8 cellular contexts compared by ENCODE assay signal in genomic region chr11:18698341-18699268, GRCh38. TPM values are rescaled to one million over a fixed set of nuclear protein-coding genes. Genes with fewer than 3 reads are reported as not detected.
DNase-seq lines count a peak whose midpoint lies in the region; ATAC-seq, FAIRE-seq and TF ChIP-seq lines count a peak whose summit lies in the region.

Gene TMEM86A (plus strand): TSS chr11:18698779. CDS start chr11:18698887, 108 bp downstream.

- ATAC-seq in HG02798 (IDR thresholded peaks at IDR 0.05; ENCODE audit: poor library complexity, unreplicated experiment) (peak; percentile 95), left ventricle myocardium superior (peak; percentile 93), upper lobe of right lung (peak; percentile 96)

- TF ChIP-seq POLR2A in GM12892 (IDR thresholded peaks at IDR 0.05; ENCODE audit: low read depth, low read length) (no peak), prostate gland (IDR thresholded peaks at IDR 0.05) (peak; percentile 68)

- peak within 1 kb of the TSS; percentile 77 for H3K4me3 Mint-ChIP-seq in T-helper 2 cell treated with Interferon-gamma antibody and Interleukin-4, amounts not matched to agents 5 μg/mL and 100 μg/mL, for 36 hours

- no peaks in the 10 kb centered on the region for H3K9me3 Mint-ChIP-seq in T-helper 2 cell treated with Interferon-gamma antibody and Interleukin-4, amounts not matched to agents 5 μg/mL and 100 μg/mL, for 36 hours

- H3K9me3 ChIP-seq in prostate gland (no peaks in the 10 kb centered on the region), upper lobe of right lung (no peaks in the 10 kb centered on the region)

- H3K36me3 Mint-ChIP-seq in T-helper 2 cell treated with Interferon-gamma antibody and Interleukin-4, amounts not matched to agents 5 μg/mL and 100 μg/mL, for 36 hours (ENCODE audit: low read depth) = no peaks in the 10 kb centered on the region

- intact Hi-C loops in left ventricle myocardium superior (cut with micrococcal nuclease) = no loop called here
- intact Hi-C loops in prostate gland (cut with DNase I) = loop anchor here (5.0 kb wide), 1 partner anchor 66 kb away; the partner anchor contains the start of gene SPTY2D1
- intact Hi-C loops in upper lobe of right lung (cut with DNase I) = no loop called here

- H3K4me1 Mint-ChIP-seq in T-helper 2 cell treated with Interferon-gamma antibody and Interleukin-4, amounts not matched to agents 5 μg/mL and 100 μg/mL, for 36 hours (ENCODE audit: low read depth) = peaks cover 11% of the 10 kb centered on the region

- peak within 1 kb of the TSS; percentile 17 for H3K27ac Mint-ChIP-seq in T-helper 2 cell treated with Interferon-gamma antibody and Interleukin-4, amounts not matched to agents 5 μg/mL and 100 μg/mL, for 36 hours

- TF ChIP-seq CTCF in prostate gland (IDR thresholded peaks at IDR 0.05) = no peak
- TF ChIP-seq CTCF in upper lobe of right lung (IDR thresholded peaks at IDR 0.05) = no peak

- no peaks in the 10 kb centered on the region for H3K36me3 ChIP-seq in prostate gland
- peaks cover 4% of the 10 kb centered on the region for H3K36me3 ChIP-seq in upper lobe of right lung

- H3K27me3 ChIP-seq in prostate gland (replicated peaks; ENCODE audit: insufficient read depth) (no peaks in the 10 kb centered on the region), upper lobe of right lung (no peaks in the 10 kb centered on the region)

- peak within 1 kb of the TSS; percentile 81 for H3K27ac ChIP-seq in angular gyrus (ENCODE audit: low read depth, low read length)
- peak within 1 kb of the TSS; percentile 75 to 79 for H3K27ac ChIP-seq in prostate gland
- H3K27ac ChIP-seq in upper lobe of right lung = peak within 1 kb of the TSS; percentile 80

- peaks cover 16% of the 10 kb centered on the region for H3K27me3 Mint-ChIP-seq in T-helper 2 cell treated with Interferon-gamma antibody and Interleukin-4, amounts not matched to agents 5 μg/mL and 100 μg/mL, for 36 hours (ENCODE audit: low read depth)

- H3K4me1 ChIP-seq in prostate gland (replicated peaks) (no peaks in the 10 kb centered on the region), upper lobe of right lung (peaks cover 11% of the 10 kb centered on the region)

- FAIRE-seq in GM12892 (lab: Jason Lieb, UNC) = peak; percentile 96

- WGBS in prostate gland = under 1% methylated on average over 68 of the region's 98 CpGs

- peak within 1 kb of the TSS; percentile 90 to 97 for H3K4me3 ChIP-seq in prostate gland
- H3K4me3 ChIP-seq in upper lobe of right lung = peak within 1 kb of the TSS; percentile 77

- peak; percentile 87 for DNase-seq in GM12892 (ENCODE audit: insufficient read length)
- DNase-seq in NCI-H146 (lab: John Stamatoyannopoulos, UW) = peak; percentile 86
- peak; percentile 88 for DNase-seq in T-helper 2 cell treated with Interferon-gamma antibody and Interleukin-4, amounts not matched to agents 5 μg/mL and 100 μg/mL, for 36 hours (ENCODE audit: low spot score)
- DNase-seq in left ventricle myocardium superior = peak; percentile 98
- DNase-seq in prostate gland (ENCODE audit: low spot score) = peak; percentile 89
- DNase-seq in upper lobe of right lung = peak; percentile 97

RNA-seq across cellular contexts. Expression of gene TMEM86A, which starts in this region (rescaled TPM):
- 0.11 TPM for polyA plus RNA-seq in GM12892 (2012; ENCODE audit: missing spikeins)
- total RNA-seq in left ventricle myocardium superior (4.5 TPM), prostate gland (1 to 10 TPM; 3.2 to 6.5 TPM), upper lobe of right lung (6.3 TPM)

Comparison
In these comparisons a context has a peak if more than half of its experiments do, and no peak if none do; other contexts are left out.
1. Peak in every context shown above with its lines: DNase-seq, ATAC-seq, H3K4me3 ChIP-seq and H3K27ac ChIP-seq.